11 cellular contexts compared by ENCODE assay signal in genomic region chr10:112716924-112717348, GRCh38.
A peak's percentile ranks its signal among the peaks of the same experiment; 100 is the strongest.
DNase-seq lines count a peak whose midpoint lies in the region; ATAC-seq lines count a peak whose summit lies in the region.
"Had no signal": no experiment of that assay in that cellular context is flagged by ENCODE, and none has a peak within 500 bp of the region (broad histone marks: within the 10 kb centered on the region; RNA-seq: fewer than 3 reads in every experiment).

No MANE protein-coding gene starts in this region.

- DNase-seq in NCI-H2196 (lab: John Stamatoyannopoulos, UW; ENCODE audit: unreplicated experiment), result peak; percentile 4
- DNase-seq in NCI-H2196 treated with DMSO at 0.1 percent for 48 hours (lab: John Stamatoyannopoulos, UW; ENCODE audit: unreplicated experiment), result no peak
- peak; percentile 61 for DNase-seq in amniotic epithelial cell (ENCODE audit: low read depth)
- peak; percentile 14 for DNase-seq in glomerular endothelial cell (ENCODE audit: extremely low read depth, low read depth, low spot score)
- no peak for DNase-seq in stimulated activated naive B cell treated with anti-CD40 and anti-IgM and Interleukin-4, amounts not matched to agents 10 μg/mL and 1 μg/mL and 100 μg/mL, for 72 hours
- no peak for DNase-seq in SW480 (ENCODE audit: low spot score)
- DNase-seq: 8988T, KBM-7 had no signal

- no peak for ATAC-seq in stimulated activated naive B cell treated with anti-CD40 and anti-IgM and Interleukin-4, amounts not matched to agents 10 μg/mL and 1 μg/mL and 100 μg/mL, for 72 hours (replicated peaks)
- ATAC-seq in GM21723 (IDR thresholded peaks at IDR 0.05; ENCODE audit: unreplicated experiment) (no peak), HG02759 (IDR thresholded peaks at IDR 0.05; ENCODE audit: unreplicated experiment) (no peak)

- H3K4me1 Mint-ChIP-seq in stimulated activated naive B cell treated with anti-CD40 and anti-IgM and Interleukin-4, amounts not matched to agents 10 μg/mL and 1 μg/mL and 100 μg/mL, for 72 hours, result no peaks in the 10 kb centered on the region

- H3K9me3 Mint-ChIP-seq in stimulated activated naive B cell treated with anti-CD40 and anti-IgM and Interleukin-4, amounts not matched to agents 10 μg/mL and 1 μg/mL and 100 μg/mL, for 72 hours, result no peaks in the 10 kb centered on the region
- H3K9me3 Mint-ChIP-seq: central memory CD8-positive, alpha-beta T cell had no signal

- no peak overlapping the region for H3K4me3 Mint-ChIP-seq in stimulated activated naive B cell treated with anti-CD40 and anti-IgM and Interleukin-4, amounts not matched to agents 10 μg/mL and 1 μg/mL and 100 μg/mL, for 72 hours
- H3K4me3 Mint-ChIP-seq: central memory CD8-positive, alpha-beta T cell had no signal

- H3K36me3 Mint-ChIP-seq in stimulated activated naive B cell treated with anti-CD40 and anti-IgM and Interleukin-4, amounts not matched to agents 10 μg/mL and 1 μg/mL and 100 μg/mL, for 72 hours, result peaks cover 14 to 37% of the 10 kb centered on the region in 2 donors

- no peaks in the 10 kb centered on the region for H3K27me3 Mint-ChIP-seq in stimulated activated naive B cell treated with anti-CD40 and anti-IgM and Interleukin-4, amounts not matched to agents 10 μg/mL and 1 μg/mL and 100 μg/mL, for 72 hours
- H3K27me3 Mint-ChIP-seq: central memory CD8-positive, alpha-beta T cell had no signal

- H3K27ac Mint-ChIP-seq in stimulated activated naive B cell treated with anti-CD40 and anti-IgM and Interleukin-4, amounts not matched to agents 10 μg/mL and 1 μg/mL and 100 μg/mL, for 72 hours, result peak overlapping the region; percentile 27

Comparison
In these comparisons a context has a peak if more than half of its experiments do, and no peak if none do; other contexts are left out.
1. DNase-seq: peak in NCI-H2196 (single experiment), amniotic epithelial cell (single experiment) and glomerular endothelial cell (single experiment); none in NCI-H2196 treated with DMSO at 0.1 percent for 48 hours (single experiment), stimulated activated naive B cell treated with anti-CD40 and anti-IgM and Interleukin-4, amounts not matched to agents 10 μg/mL and 1 μg/mL and 100 μg/mL, for 72 hours (single experiment) and SW480 (single experiment).